ENCODE assay signal across 23 cellular contexts in the genomic region with DNA sequence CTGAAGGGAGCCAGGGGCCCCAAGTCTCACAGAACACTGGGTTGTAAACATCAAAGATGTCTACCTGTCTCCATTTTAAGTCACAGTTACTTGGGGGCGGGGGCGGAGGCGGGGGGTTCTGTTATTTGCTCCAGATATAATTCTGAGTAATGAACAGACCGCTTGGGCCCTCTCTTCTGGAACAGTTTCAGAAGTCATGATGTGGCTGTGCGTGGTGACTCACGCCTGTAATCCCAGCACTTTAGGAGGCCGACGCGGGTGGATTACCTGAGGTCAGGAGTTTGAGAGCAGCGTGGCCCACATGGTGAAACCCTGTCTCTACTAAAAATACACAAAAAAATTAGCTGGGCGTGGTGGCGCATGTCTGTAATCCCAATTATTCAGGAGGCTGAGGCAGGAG.
"Had no signal": no experiment of that assay in that cellular context is flagged by ENCODE, and none has a peak within 500 bp of the region (broad histone marks: within the 10 kb centered on the region; RNA-seq: fewer than 3 reads in every experiment).

No MANE protein-coding gene starts in this region.

- H3K27me3 ChIP-seq: adrenal gland, breast epithelium, neutrophil, ovary, tibial artery had no signal

- H3K9me3 ChIP-seq: adrenal gland, breast epithelium, neutrophil, ovary, psoas muscle, tibial artery had no signal

- ATAC-seq: activated T-cell treated with anti-CD3 and anti-CD28 coated beads, Interleukin-2, amount 50 U/mL, for 4 hours; left cardiac atrium; psoas muscle; right cardiac atrium had no signal

- H3K4me3 ChIP-seq: adrenal gland, breast epithelium, ovary, psoas muscle, tibial artery had no signal

- H3K36me3 Mint-ChIP-seq: activated naive CD8-positive, alpha-beta T cell; memory B cell; natural killer cell treated with Interleukin-12 subunit alpha and Interleukin-12 subunit beta and Interleukin-15 and Interleukin-18, amount 100 ng/mL, for 72 hours had no signal

- H3K27me3 Mint-ChIP-seq: central memory CD8-positive, alpha-beta T cell; memory B cell had no signal

- H3K27ac ChIP-seq: adrenal gland, breast epithelium, neutrophil, ovary, psoas muscle, tibial artery had no signal

- H3K4me1 ChIP-seq: adrenal gland, breast epithelium, psoas muscle, tibial artery had no signal

- H3K27ac Mint-ChIP-seq: activated naive CD8-positive, alpha-beta T cell; activated T-helper 2 cell treated with anti-CD3 and anti-CD28 coated beads, Interferon-gamma antibody, Interleukin-2, Interleukin-4, amounts not matched to agents 10 μg/mL and 5 μg/mL and 100 μg/mL, durations not matched to agents 14 hours and 24 hours and 36 hours; memory B cell; natural killer cell treated with Interleukin-12 subunit alpha and Interleukin-12 subunit beta and Interleukin-15 and Interleukin-18, amount 100 ng/mL, for 72 hours had no signal

- H3K4me3 Mint-ChIP-seq: activated naive CD8-positive, alpha-beta T cell; activated T-cell treated with anti-CD3 and anti-CD28 coated beads, Interleukin-2, amount 50 U/mL, for 4 hours; central memory CD8-positive, alpha-beta T cell; natural killer cell treated with Interleukin-12 subunit alpha and Interleukin-12 subunit beta and Interleukin-15 and Interleukin-18, amount 100 ng/mL, for 72 hours; stimulated activated naive CD8-positive, alpha-beta T cell treated with anti-CD3 and anti-CD28 coated beads, Interleukin-15, amount 100 ng/mL, for 72 hours had no signal

- H3K36me3 ChIP-seq: adrenal gland, breast epithelium, neutrophil, ovary, tibial artery had no signal

- DNase-seq: activated CD4-positive, alpha-beta T cell treated with anti-CD3 and anti-CD28 coated beads for 4 hours; activated CD4-positive, alpha-beta T cell treated with anti-CD3 and anti-CD28 coated beads, Interleukin-2, amount 50 U/mL, for 48 hours; activated CD4-positive, CD25-positive, alpha-beta regulatory T cell; activated CD8-positive, alpha-beta memory T cell treated with anti-CD3 and anti-CD28 coated beads, Interleukin-2, amount 50 U/mL, for 48 hours; activated naive CD4-positive, alpha-beta T cell; activated T-cell treated with anti-CD3 and anti-CD28 coated beads, Interleukin-2, amount 50 U/mL, for 4 hours; adrenal gland; effector memory CD4-positive, alpha-beta T cell; islet precursor cell; left cardiac atrium; ovary; psoas muscle; right cardiac atrium; stimulated activated CD4-positive, alpha-beta T cell treated with anti-CD3 and anti-CD28 coated beads, Interleukin-1b, Interleukin-23, amount 100 ng/mL, for 48 hours; stimulated activated naive CD8-positive, alpha-beta T cell treated with anti-CD3 and anti-CD28 coated beads, Interleukin-15, amount 100 ng/mL, for 72 hours; tibial artery had no signal

- H3K4me1 Mint-ChIP-seq: central memory CD8-positive, alpha-beta T cell; stimulated activated naive CD8-positive, alpha-beta T cell treated with anti-CD3 and anti-CD28 coated beads, Interleukin-15, amount 100 ng/mL, for 72 hours had no signal

- H3K9me3 Mint-ChIP-seq: activated T-cell treated with anti-CD3 and anti-CD28 coated beads, Interleukin-2, amount 50 U/mL, for 4 hours; activated T-helper 2 cell treated with anti-CD3 and anti-CD28 coated beads, Interferon-gamma antibody, Interleukin-2, Interleukin-4, amounts not matched to agents 10 μg/mL and 5 μg/mL and 100 μg/mL, durations not matched to agents 14 hours and 24 hours and 36 hours; natural killer cell treated with Interleukin-12 subunit alpha and Interleukin-12 subunit beta and Interleukin-15 and Interleukin-18, amount 100 ng/mL, for 72 hours; stimulated activated naive CD8-positive, alpha-beta T cell treated with anti-CD3 and anti-CD28 coated beads, Interleukin-15, amount 100 ng/mL, for 72 hours had no signal
